11 cellular contexts compared by ENCODE assay signal in the genomic region with DNA sequence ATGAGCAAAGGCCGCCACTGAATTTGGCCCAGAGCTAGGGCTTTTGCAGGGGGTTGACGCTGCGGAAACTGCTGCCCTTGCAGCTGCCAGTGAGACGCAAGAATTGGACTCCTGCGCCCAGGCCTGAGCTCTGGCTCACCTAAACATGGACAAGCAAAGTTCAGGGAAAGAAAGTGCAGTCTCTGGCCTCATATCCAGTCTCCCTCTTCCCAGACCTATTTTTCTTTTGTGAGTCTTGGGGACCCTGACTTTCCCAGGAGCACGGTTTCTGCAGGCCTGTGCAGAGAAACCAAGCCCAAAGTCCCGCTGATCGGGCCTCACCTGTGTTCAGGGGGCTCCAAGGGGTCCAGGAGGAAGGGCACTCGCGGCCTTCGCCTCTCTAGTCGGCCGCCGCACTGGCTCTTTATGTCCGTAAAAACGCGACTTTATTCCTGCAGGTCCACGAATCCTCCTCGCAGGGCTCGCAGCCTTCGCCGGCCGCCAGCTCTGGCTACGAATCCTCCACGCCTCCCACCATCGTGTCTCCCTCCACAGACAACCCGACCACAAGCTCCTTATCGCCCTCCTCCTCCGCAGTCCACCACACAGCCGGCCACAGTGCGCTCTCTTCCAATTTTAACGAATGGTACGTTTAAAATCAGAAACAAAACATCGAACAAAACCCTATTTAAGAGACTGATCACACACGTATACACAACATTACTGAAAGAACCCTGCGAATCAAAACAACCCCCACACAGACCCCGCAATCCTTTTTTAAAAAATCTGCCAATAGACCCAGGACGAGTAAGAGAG. TPM values are rescaled to one million over a fixed set of nuclear protein-coding genes. Genes with fewer than 3 reads are reported as not detected.
DNase-seq lines count a peak whose midpoint lies in the region; ATAC-seq and TF ChIP-seq lines count a peak whose summit lies in the region.
"Had no signal": no experiment of that assay in that cellular context is flagged by ENCODE, and none has a peak within 500 bp of the region (broad histone marks: within the 10 kb centered on the region; RNA-seq: fewer than 3 reads in every experiment).

No MANE protein-coding gene starts in this region.

- peak overlapping the region; percentile 16; the same call in 1 of the 2 replicates for H3K4me3 ChIP-seq in AG10803 (ENCODE audit: low read length)

- TF ChIP-seq CTCF in AG10803 (conservative IDR thresholded peaks at IDR 0.05; ENCODE audit: low read length) (no peak), natural killer cell (IDR thresholded peaks at IDR 0.05) (no peak)

- peaks cover 6% of the 10 kb centered on the region for H3K36me3 Mint-ChIP-seq in dendritic cell treated with granulocyte-macrophage colony-stimulating factor and Interleukin-4, amounts not matched to agents 40 ng/mL and 50 ng/mL, for 4 days (ENCODE audit: low read depth)
- H3K36me3 Mint-ChIP-seq in natural killer cell, result peaks cover 43% of the 10 kb centered on the region

- intact Hi-C loops in dendritic cell treated with granulocyte-macrophage colony-stimulating factor and Interleukin-4, amounts not matched to agents 40 ng/mL and 50 ng/mL, for 4 days (cut with micrococcal nuclease), result no loop called here
- intact Hi-C loops in natural killer cell (cut with micrococcal nuclease), result no loop called here

- H3K27me3 Mint-ChIP-seq in dendritic cell treated with granulocyte-macrophage colony-stimulating factor and Interleukin-4, amounts not matched to agents 40 ng/mL and 50 ng/mL, for 4 days, result peaks cover 85% of the 10 kb centered on the region
- peaks cover 60 to 74% of the 10 kb centered on the region in 2 donors for H3K27me3 Mint-ChIP-seq in natural killer cell (ENCODE audit: low read depth in 2 of 2)

- peaks cover 11% of the 10 kb centered on the region for H3K9me3 Mint-ChIP-seq in dendritic cell treated with granulocyte-macrophage colony-stimulating factor and Interleukin-4, amounts not matched to agents 40 ng/mL and 50 ng/mL, for 4 days
- peaks cover 5 to 12% of the 10 kb centered on the region in 2 donors for H3K9me3 Mint-ChIP-seq in natural killer cell

- H3K27ac Mint-ChIP-seq in dendritic cell treated with granulocyte-macrophage colony-stimulating factor and Interleukin-4, amounts not matched to agents 40 ng/mL and 50 ng/mL, for 4 days, result no peak overlapping the region
- H3K27ac Mint-ChIP-seq in natural killer cell, result no peak overlapping the region

- DNase-seq in AG10803 (ENCODE audit: low read depth) (no peak), LHCN-M2 (ENCODE audit: low read depth) (peak; percentile 44), natural killer cell (no peak), NCI-H1105 treated with DMSO at 0.1 percent for 48 hours (lab: John Stamatoyannopoulos, UW) (no peak), cerebellum (ENCODE audit: low spot score) (no peak)
- DNase-seq: DMS79 treated with DMSO at 0.1 percent for 48 hours; NCI-H1048; stimulated activated CD4-positive, alpha-beta T cell treated with anti-CD3 and anti-CD28 coated beads, Interleukin-15, amount 100 ng/mL, for 24 hours had no signal

- H3K4me3 Mint-ChIP-seq in dendritic cell treated with granulocyte-macrophage colony-stimulating factor and Interleukin-4, amounts not matched to agents 40 ng/mL and 50 ng/mL, for 4 days, result peak overlapping the region; percentile 53
- peak overlapping the region; percentile 49 for H3K4me3 Mint-ChIP-seq in natural killer cell

- peaks cover 33% of the 10 kb centered on the region for H3K4me1 Mint-ChIP-seq in dendritic cell treated with granulocyte-macrophage colony-stimulating factor and Interleukin-4, amounts not matched to agents 40 ng/mL and 50 ng/mL, for 4 days (ENCODE audit: low read depth)
- H3K4me1 Mint-ChIP-seq in natural killer cell, result peaks cover 7 to 20% of the 10 kb centered on the region in 2 donors

- no peak for ATAC-seq in natural killer cell
- ATAC-seq in HG03378 (IDR thresholded peaks at IDR 0.05; ENCODE audit: unreplicated experiment), result no peak
- no peak for ATAC-seq in GM19035 (IDR thresholded peaks at IDR 0.05; ENCODE audit: unreplicated experiment)

RNA-seq across cellular contexts. Expression of gene ZIC1, which starts 3.9 kb away (rescaled TPM):
- total RNA-seq in LHCN-M2 (2014; rRNA removed) (19.9 and 29.3 TPM in 2 replicates), natural killer cell (not detected), cerebellum (662 TPM)
- polyA plus RNA-seq in LHCN-M2 (2012), result 16.0 TPM

RNA-seq across cellular contexts. Expression of gene ZIC4, which starts 6.8 kb away (rescaled TPM):
- 1.1 and 3.4 TPM in 2 replicates for total RNA-seq in LHCN-M2 (2014; rRNA removed)
- polyA plus RNA-seq in LHCN-M2 (2012), result 2.7 TPM
- not detected for total RNA-seq in natural killer cell
- total RNA-seq in cerebellum, result 122 TPM

Comparison
In these comparisons a context has a peak if more than half of its experiments do, and no peak if none do; other contexts are left out.
1. RNA of gene ZIC1, which starts 3.9 kb away (total RNA-seq): 662 TPM in cerebellum (single experiment) and 19.9 to 29.3 TPM in LHCN-M2; not detected in natural killer cell; every median in the first group is over 10 times any median in the second.
2. RNA of gene ZIC4, which starts 6.8 kb away (total RNA-seq): 122 TPM in cerebellum (single experiment); 1.1 to 3.4 TPM in LHCN-M2 and not detected in natural killer cell; every median in the first group is over 10 times any median in the second.